18 cellular contexts compared by ENCODE assay signal in the genomic region with DNA sequence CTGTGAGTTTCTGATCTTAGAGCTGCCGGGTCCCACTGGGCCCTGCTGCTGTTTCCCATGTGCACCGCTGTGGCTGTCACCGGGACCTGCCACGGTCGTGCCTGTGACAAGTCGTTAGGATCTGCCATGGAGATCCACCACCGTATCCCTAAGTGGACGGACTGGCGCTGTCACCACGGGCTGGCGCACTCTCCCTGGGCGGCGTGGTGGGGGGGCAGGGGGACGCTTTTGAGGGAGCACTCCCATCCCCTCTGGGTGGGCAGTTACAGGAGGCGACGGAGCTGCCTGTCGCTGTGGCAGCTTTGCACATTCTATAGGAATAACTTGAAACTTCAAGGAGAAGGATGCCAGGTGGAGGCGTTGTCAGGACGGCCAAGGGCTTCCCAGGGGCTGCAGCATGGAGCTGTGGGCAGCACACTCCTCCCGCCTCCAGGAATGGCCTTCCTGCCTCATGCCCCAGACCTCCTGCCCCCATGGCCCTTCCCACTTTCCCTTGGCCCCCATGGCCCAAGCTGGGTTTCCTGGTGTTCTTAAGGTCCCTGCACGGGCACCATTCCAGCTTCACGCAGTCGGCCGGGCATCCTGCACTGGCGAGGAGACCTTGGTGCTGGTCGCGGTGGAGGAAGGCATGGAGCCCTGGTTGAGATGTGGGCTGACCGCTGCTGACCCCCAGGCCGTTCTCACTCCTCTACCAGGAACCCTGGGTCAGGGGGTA.
A peak's percentile ranks its signal among the peaks of the same experiment; 100 is the strongest.
DNase-seq lines count a peak whose midpoint lies in the region; ATAC-seq and TF ChIP-seq lines count a peak whose summit lies in the region.
"Had no signal": no experiment of that assay in that cellular context is flagged by ENCODE, and none has a peak within 500 bp of the region (broad histone marks: within the 10 kb centered on the region; RNA-seq: fewer than 3 reads in every experiment).

No MANE protein-coding gene starts in this region.

- H3K9me3 Mint-ChIP-seq in brain, result peaks cover 0 to 5% (median 0%) of the 10 kb centered on the region in 5 experiments
- H3K9me3 Mint-ChIP-seq: CD8-positive, alpha-beta memory T cell had no signal

- H3F3A ChIP-seq in neural cell (ENCODE audit: insufficient read depth, low read length, poor library complexity, severe bottlenecking), result no peaks in the 10 kb centered on the region

- peaks cover 60 to 79% (median 69%) of the 10 kb centered on the region in 11 experiments for H3K27me3 ChIP-seq in BLaER1 treated with 17β-estradiol and CSF1 and Interleukin-3, amounts not matched to agents 10 nM and 100 nM
- H3K27me3 ChIP-seq in neural cell (ENCODE audit: insufficient read depth, low read depth, low read length), result no peaks in the 10 kb centered on the region
- H3K27me3 ChIP-seq: BE2C had no signal

- no peak for ATAC-seq in GM21786 (IDR thresholded peaks at IDR 0.05; ENCODE audit: unreplicated experiment)
- ATAC-seq: GM12878, HepG2 had no signal

- peaks cover 4% of the 10 kb centered on the region for H3K27me3 Mint-ChIP-seq in brain

- H3K9me3 ChIP-seq in BLaER1 treated with 17β-estradiol and CSF1 and Interleukin-3, amounts not matched to agents 10 nM and 100 nM (replicated peaks in 1 of 11), result no peaks in the 10 kb centered on the region
- no peaks in the 10 kb centered on the region for H3K9me3 ChIP-seq in neural cell (ENCODE audit: low read length)
- H3K9me3 ChIP-seq: BE2C, HAP-1 had no signal

- TF ChIP-seq CTCF in brain (conservative IDR thresholded peaks at IDR 0.05), result no peak
- TF ChIP-seq CTCF in neural cell (IDR thresholded peaks at IDR 0.05; ENCODE audit: poor library complexity, severe bottlenecking), result no peak

- no peak for TF ChIP-seq RAD21 in neural cell (conservative IDR thresholded peaks at IDR 0.05)

- peaks cover 0 to 88% (median 61%) of the 10 kb centered on the region in 10 experiments; a peak in 16 of 20 replicates for H3K4me1 ChIP-seq in BLaER1 treated with 17β-estradiol and CSF1 and Interleukin-3, amounts not matched to agents 10 nM and 100 nM
- H3K4me1 ChIP-seq: BE2C, HAP-1 had no signal

- H3K27ac ChIP-seq in BLaER1 treated with 17β-estradiol and CSF1 and Interleukin-3, amounts not matched to agents 10 nM and 100 nM, result no peak overlapping the region
- H3K27ac ChIP-seq in neural cell (ENCODE audit: low read length), result no peak overlapping the region
- H3K27ac ChIP-seq: GM23248 had no signal

- DNase-seq in AG20443 (ENCODE audit: low spot score) (no peak), posterior cingulate gyrus (no peak)
- DNase-seq: BE2C; CD4-positive, CD25-positive, alpha-beta regulatory T cell; CD8-positive, alpha-beta memory T cell; COR-L47; DMS 273 treated with DMSO at 0.1 percent for 48 hours; DMS53; DND-41; EL; GM23248 had no signal

- H3K27ac Mint-ChIP-seq in brain, result peak overlapping the region in 4 of 5 experiments; percentile 82 to 90 (median 88)
- H3K27ac Mint-ChIP-seq: CD4-positive, CD25-positive, alpha-beta regulatory T cell; CD8-positive, alpha-beta memory T cell had no signal

- no peaks in the 10 kb centered on the region for H3K9me2 ChIP-seq in neural cell (ENCODE audit: insufficient read depth, low read length)

- peak overlapping the region in 2 of 5 experiments; percentile 57 to 60 for H3K4me3 Mint-ChIP-seq in brain
- H3K4me3 Mint-ChIP-seq: CD4-positive, CD25-positive, alpha-beta regulatory T cell; CD8-positive, alpha-beta memory T cell had no signal

- no peaks in the 10 kb centered on the region for H3K36me3 ChIP-seq in BLaER1 treated with 17β-estradiol and CSF1 and Interleukin-3, amounts not matched to agents 10 nM and 100 nM
- H3K36me3 ChIP-seq in neural cell (ENCODE audit: insufficient read depth, low read length), result no peaks in the 10 kb centered on the region
- H3K36me3 ChIP-seq: BE2C, HAP-1 had no signal

- H2AFZ ChIP-seq in neural cell (ENCODE audit: low read depth, low read length), result no peak overlapping the region
- H2AFZ ChIP-seq: GM23248 had no signal

- H4K20me1 ChIP-seq in BLaER1 treated with 17β-estradiol and CSF1 and Interleukin-3, amounts not matched to agents 10 nM and 100 nM, result peaks cover 0 to 41% (median 0%) of the 10 kb centered on the region in 11 experiments; a peak in 7 of 22 replicates
- no peaks in the 10 kb centered on the region for H4K20me1 ChIP-seq in neural cell (ENCODE audit: insufficient read depth)

- H3K4me3 ChIP-seq in BLaER1 treated with 17β-estradiol and CSF1 and Interleukin-3, amounts not matched to agents 10 nM and 100 nM, result no peak overlapping the region
- peak overlapping the region; percentile 5 for H3K4me3 ChIP-seq in neural cell (ENCODE audit: low read length)
- H3K4me3 ChIP-seq: GM12878, GM23248, HAP-1 had no signal

- peak overlapping the region in 7 of 11 experiments; percentile 37 to 61 (median 41); a peak in 13 of 22 replicates for H3K4me2 ChIP-seq in BLaER1 treated with 17β-estradiol and CSF1 and Interleukin-3, amounts not matched to agents 10 nM and 100 nM
- H3K4me2 ChIP-seq in neural cell (ENCODE audit: low read length), result no peak overlapping the region

- TF ChIP-seq EP300 in neural cell (conservative IDR thresholded peaks at IDR 0.05; ENCODE audit: poor library complexity, severe bottlenecking), result no peak

- H3K4me1 Mint-ChIP-seq in brain, result peaks cover 76% of the 10 kb centered on the region
- H3K4me1 Mint-ChIP-seq: CD4-positive, CD25-positive, alpha-beta regulatory T cell; CD8-positive, alpha-beta memory T cell had no signal

- peaks cover 32% of the 10 kb centered on the region for H3K79me2 ChIP-seq in neural cell (replicated peaks; ENCODE audit: insufficient read depth, low read length)

- no peak overlapping the region for H3K9ac ChIP-seq in BLaER1 treated with 17β-estradiol and CSF1 and Interleukin-3, amounts not matched to agents 10 nM and 100 nM
- no peak overlapping the region for H3K9ac ChIP-seq in neural cell (ENCODE audit: low read length)
- H3K9ac ChIP-seq: GM23248 had no signal

- H3K36me3 Mint-ChIP-seq in brain, result no peaks in the 10 kb centered on the region
- H3K36me3 Mint-ChIP-seq: CD4-positive, CD25-positive, alpha-beta regulatory T cell; CD8-positive, alpha-beta memory T cell had no signal

- intact Hi-C loops in posterior cingulate gyrus (cut with DNase I), result no loop called here

TF ChIP-seq in neural cell, 6 proteins besides CTCF, POLR2A, EP300 and RAD21:
- no peak for TF ChIP-seq EZH2 (IDR thresholded peaks at IDR 0.05; ENCODE audit: borderline replicate concordance, insufficient read depth, low read length, poor library complexity, severe bottlenecking)
- TF ChIP-seq TAF1 (IDR thresholded peaks at IDR 0.05; ENCODE audit: low read depth), result no peak
